ENCODE assay signal across 13 cellular contexts in the genomic region with DNA sequence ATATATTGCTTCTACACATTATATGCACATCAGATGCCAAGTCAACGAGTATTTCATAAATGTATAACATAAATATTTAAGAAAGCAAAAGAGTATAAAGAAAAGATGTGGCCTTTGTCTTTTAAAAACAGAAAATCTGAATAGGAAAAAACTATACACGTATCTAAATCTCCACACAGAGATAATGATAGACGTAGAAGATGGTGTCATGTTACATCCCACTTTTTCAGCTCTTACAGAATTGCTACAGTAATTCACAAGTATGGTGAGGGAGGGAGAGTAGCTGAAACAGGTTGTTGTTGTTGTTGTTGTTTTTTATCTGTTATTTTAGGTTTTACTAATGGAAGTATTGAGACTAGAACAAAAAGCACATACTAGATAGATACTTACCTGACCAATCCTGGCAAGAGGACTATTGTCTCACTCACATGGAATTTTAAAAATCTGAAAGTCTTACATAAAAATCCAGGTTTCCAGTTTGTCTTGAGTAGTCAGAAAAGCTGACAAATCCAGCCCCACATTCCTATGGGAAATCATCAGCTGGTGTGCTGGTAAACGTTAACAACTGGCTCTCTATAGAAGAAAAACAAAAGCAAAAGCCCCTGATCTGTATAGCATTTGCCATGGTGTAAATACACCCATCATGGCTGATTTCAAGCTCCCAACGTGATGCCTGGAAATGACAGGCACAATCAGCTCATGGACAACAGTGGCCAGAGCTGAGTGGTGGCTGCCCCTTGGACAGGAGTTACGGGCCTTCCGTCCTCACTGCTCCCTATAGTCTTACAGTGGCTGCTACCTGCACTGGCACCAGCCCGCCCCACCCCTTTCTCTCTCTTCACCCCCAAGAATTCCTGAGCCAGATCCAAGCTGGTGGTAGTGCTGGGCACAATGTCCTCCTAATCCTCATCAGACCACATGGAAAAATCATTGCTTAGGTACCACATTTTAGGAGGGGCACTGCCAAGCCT. TPM values are rescaled to one million over a fixed set of nuclear protein-coding genes. Genes with fewer than 3 reads are reported as not detected.
DNase-seq lines count a peak whose midpoint lies in the region; ATAC-seq, FAIRE-seq and TF ChIP-seq lines count a peak whose summit lies in the region.
"Had no signal": no experiment of that assay in that cellular context is flagged by ENCODE, and none has a peak within 500 bp of the region (broad histone marks: within the 10 kb centered on the region; RNA-seq: fewer than 3 reads in every experiment).

No MANE protein-coding gene starts in this region.

- H4K20me1 ChIP-seq in astrocyte (ENCODE audit: insufficient read depth, low read length) = no peaks in the 10 kb centered on the region

- H3K9me3 ChIP-seq in astrocyte (ENCODE audit: insufficient read depth, low read depth, low read length) = no peaks in the 10 kb centered on the region
- no peaks in the 10 kb centered on the region for H3K9me3 ChIP-seq in gastrocnemius medialis
- no peaks in the 10 kb centered on the region for H3K9me3 ChIP-seq in WERI-Rb-1 (ENCODE audit: severe bottlenecking)
- H3K9me3 ChIP-seq in upper lobe of right lung = no peaks in the 10 kb centered on the region

- no peaks in the 10 kb centered on the region for H3K9me3 Mint-ChIP-seq in astrocyte (ENCODE audit: unreplicated experiment)
- H3K9me3 Mint-ChIP-seq: IgD-negative memory B cell had no signal

- H3K4me2 ChIP-seq in astrocyte (ENCODE audit: low read length) = peak overlapping the region; percentile 19

- H3K36me3 ChIP-seq in astrocyte (ENCODE audit: insufficient read depth, low read length) = no peaks in the 10 kb centered on the region
- no peaks in the 10 kb centered on the region for H3K36me3 ChIP-seq in gastrocnemius medialis
- peaks cover 2% of the 10 kb centered on the region; the same call in 1 of the 2 replicates for H3K36me3 ChIP-seq in WERI-Rb-1
- no peaks in the 10 kb centered on the region for H3K36me3 ChIP-seq in upper lobe of right lung

- H3K27ac Mint-ChIP-seq in astrocyte (ENCODE audit: unreplicated experiment) = peak overlapping the region; percentile 82
- H3K27ac Mint-ChIP-seq: IgD-negative memory B cell had no signal

- H3K79me2 ChIP-seq in astrocyte (ENCODE audit: insufficient read depth, low read length) = no peaks in the 10 kb centered on the region

- H3K27me3 ChIP-seq in astrocyte (ENCODE audit: insufficient read depth, low read length) (no peaks in the 10 kb centered on the region), gastrocnemius medialis (no peaks in the 10 kb centered on the region), WERI-Rb-1 (ENCODE audit: insufficient read depth, low read depth, severe bottlenecking) (no peaks in the 10 kb centered on the region), upper lobe of right lung (no peaks in the 10 kb centered on the region)

- in situ Hi-C loops in gastrocnemius medialis (cut with MboI; ENCODE audit: low sequenced_read_pairs in 4 of 4) = no loop called here

- peaks cover 13% of the 10 kb centered on the region for H3K4me1 Mint-ChIP-seq in astrocyte (ENCODE audit: low read depth, unreplicated experiment)

- H3K27ac ChIP-seq in astrocyte (ENCODE audit: low read depth, low read length) = peak overlapping the region; percentile 25
- no peak overlapping the region for H3K27ac ChIP-seq in gastrocnemius medialis
- no peak overlapping the region; the same call in 1 of the 2 replicates for H3K27ac ChIP-seq in WERI-Rb-1
- H3K27ac ChIP-seq in upper lobe of right lung = no peak overlapping the region
- H3K27ac ChIP-seq: coronary artery had no signal

- H3K4me3 Mint-ChIP-seq in astrocyte (ENCODE audit: unreplicated experiment) = no peak overlapping the region

- no peaks in the 10 kb centered on the region for H3K27me3 Mint-ChIP-seq in astrocyte (ENCODE audit: low read depth, unreplicated experiment)
- H3K27me3 Mint-ChIP-seq: IgD-negative memory B cell had no signal

- H2AFZ ChIP-seq in astrocyte (ENCODE audit: low read depth, low read length) = no peak overlapping the region

- intact Hi-C loops in gastrocnemius medialis (cut with DNase I; ENCODE audit: low total_unique reads) = no loop called here
- intact Hi-C loops in upper lobe of right lung (cut with DNase I) = no loop called here

- no peak overlapping the region for H3K9ac ChIP-seq in astrocyte (ENCODE audit: low read length)

- peaks cover 7% of the 10 kb centered on the region for H3K36me3 Mint-ChIP-seq in astrocyte (ENCODE audit: low read depth, unreplicated experiment)

- no peak for TF ChIP-seq POLR2A in gastrocnemius medialis (IDR thresholded peaks at IDR 0.05)

- no peak for TF ChIP-seq CTCF in astrocyte (IDR thresholded peaks at IDR 0.05; ENCODE audit: insufficient read depth, low read depth, low read length)
- no peak for TF ChIP-seq CTCF in gastrocnemius medialis (IDR thresholded peaks at IDR 0.05 in 4 of 5, conservative IDR thresholded peaks at IDR 0.05 in 1 of 5)
- TF ChIP-seq CTCF in WERI-Rb-1 (IDR thresholded peaks at IDR 0.05; ENCODE audit: low read depth, low read length) = no peak
- no peak for TF ChIP-seq CTCF in upper lobe of right lung (IDR thresholded peaks at IDR 0.05)

- H3K4me3 ChIP-seq in astrocyte (ENCODE audit: insufficient read depth, low read depth, low read length) (no peak overlapping the region), gastrocnemius medialis (no peak overlapping the region), WERI-Rb-1 (ENCODE audit: low read depth, low read length) (no peak overlapping the region), upper lobe of right lung (no peak overlapping the region)
- H3K4me3 ChIP-seq: coronary artery had no signal

- H3K4me1 ChIP-seq in astrocyte (ENCODE audit: insufficient read depth, low read length) = no peaks in the 10 kb centered on the region
- H3K4me1 ChIP-seq in gastrocnemius medialis = peaks cover 0 to 5% of the 10 kb centered on the region in 2 donors
- no peaks in the 10 kb centered on the region for H3K4me1 ChIP-seq in upper lobe of right lung

- DNase-seq in 8988T (peak; percentile 41), HT1080 (ENCODE audit: low read depth) (peak; percentile 38), astrocyte (ENCODE audit: low read depth) (peak; percentile 71), iris pigment epithelial cell (ENCODE audit: low read depth) (peak; percentile 74), gastrocnemius medialis (no peak), WERI-Rb-1 (no peak), NCI-H1105 treated with DMSO at 0.1 percent for 48 hours (lab: John Stamatoyannopoulos, UW) (no peak), upper lobe of right lung (no peak)
- DNase-seq: activated CD4-positive, alpha-beta T cell treated with anti-CD3 and anti-CD28 coated beads for 48 hours; activated gamma-delta T cell; AML-193 had no signal

- peak; percentile 59 for FAIRE-seq in astrocyte (lab: Jason Lieb, UNC)

- no peak for ATAC-seq in gastrocnemius medialis
- ATAC-seq in upper lobe of right lung = no peak

RNA-seq across cellular contexts. Expression of a gene that starts 47.4 kb away (rescaled TPM):
- total RNA-seq in HT1080 (2014; rRNA removed; shearing (Covaris generic)) = 40.3 and 57.4 TPM in 2 replicates
- 56.4 and 67.5 TPM in 2 replicates for polyA plus RNA-seq in HT1080 (2015; cell fraction: cytosol; rRNA removed)
- 106 and 110 TPM in 2 replicates for polyA plus RNA-seq in HT1080 (2015; cell fraction: nucleus; rRNA removed)
- total RNA-seq in astrocyte = 69.7 and 70.3 TPM in 2 replicates
- 10 to 100 TPM in 3 of 4 donors, 1 to 10 TPM in 1; 8.9 to 20.9 (median 12.8) TPM for total RNA-seq in gastrocnemius medialis
- total RNA-seq in upper lobe of right lung = 57.5 TPM

Comparison
In these comparisons a context has a peak if more than half of its experiments do, and no peak if none do; other contexts are left out.
1. DNase-seq: peak in 8988T (single experiment), HT1080 (single experiment), astrocyte (single experiment) and iris pigment epithelial cell (single experiment); none in gastrocnemius medialis (0 of 2), WERI-Rb-1 (single experiment), NCI-H1105 treated with DMSO at 0.1 percent for 48 hours (single experiment) and upper lobe of right lung (single experiment).